8 cellular contexts compared by ENCODE assay signal in the genomic region with DNA sequence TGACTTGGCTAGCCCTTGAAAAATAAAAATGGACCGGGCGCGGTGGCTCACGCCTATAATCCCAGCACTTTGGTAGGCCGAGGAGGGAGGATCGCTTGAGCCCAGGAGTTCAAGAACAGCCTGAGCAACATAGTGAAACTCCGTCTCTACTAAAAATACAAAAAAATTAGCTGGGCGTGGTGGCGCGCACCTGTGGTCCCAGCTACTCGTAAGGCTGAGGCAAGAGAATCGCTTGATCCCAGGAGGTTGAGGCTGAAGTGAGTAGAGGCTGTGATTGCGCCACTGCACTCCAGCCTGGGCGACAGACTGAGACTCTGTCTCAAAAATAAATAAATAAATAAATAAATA. TPM values are rescaled to one million over a fixed set of nuclear protein-coding genes. Genes with fewer than 3 reads are reported as not detected.
DNase-seq lines count a peak whose midpoint lies in the region; ATAC-seq and TF ChIP-seq lines count a peak whose summit lies in the region.
"Not testable (repeated sequence)": the region's sequence is repeated elsewhere in the genome, so short reads cannot be mapped to it uniquely, and the experiment has no call there.

No MANE protein-coding gene starts in this region.

- H3K4me1 Mint-ChIP-seq in CD4-positive, alpha-beta T cell (ENCODE audit: low read depth), result peaks cover 30% of the 10 kb centered on the region
- H3K4me1 Mint-ChIP-seq in activated CD4-positive, alpha-beta T cell treated with anti-CD3 and anti-CD28 coated beads for 36 hours, result peaks cover 26% of the 10 kb centered on the region
- peaks cover 23% of the 10 kb centered on the region for H3K4me1 Mint-ChIP-seq in dendritic cell treated with granulocyte-macrophage colony-stimulating factor and Interleukin-4, amounts not matched to agents 40 ng/mL and 50 ng/mL, for 4 days (ENCODE audit: low read depth)
- H3K4me1 Mint-ChIP-seq in osteocyte (ENCODE audit: unreplicated experiment), result peaks cover 24% of the 10 kb centered on the region

- POLR2A ChIA-PET in CD4-positive, alpha-beta T cell (lab: Charles Lee), result interaction anchor here (0.9 to 2.3 kb wide), 5 partner anchors 13 to 410 kb away, joined by 4 to 17 read pairs (median 9); a partner anchor contains a TSS
- POLR2A ChIA-PET in activated CD4-positive, alpha-beta T cell treated with anti-CD3 and anti-CD28 coated beads for 36 hours (lab: Charles Lee), result not testable (repeated sequence)

- H3K36me3 Mint-ChIP-seq in CD4-positive, alpha-beta T cell (ENCODE audit: low read depth), result peaks cover 37% of the 10 kb centered on the region
- H3K36me3 Mint-ChIP-seq in activated CD4-positive, alpha-beta T cell treated with anti-CD3 and anti-CD28 coated beads for 36 hours (ENCODE audit: low read depth), result peaks cover 20% of the 10 kb centered on the region
- H3K36me3 Mint-ChIP-seq in dendritic cell treated with granulocyte-macrophage colony-stimulating factor and Interleukin-4, amounts not matched to agents 40 ng/mL and 50 ng/mL, for 4 days (ENCODE audit: low read depth), result peaks cover 40% of the 10 kb centered on the region
- H3K36me3 Mint-ChIP-seq in osteocyte (ENCODE audit: unreplicated experiment), result peaks cover 11% of the 10 kb centered on the region

- not testable (repeated sequence) for ATAC-seq in CD4-positive, alpha-beta T cell (ENCODE audit: poor library complexity); activated CD4-positive, alpha-beta T cell treated with anti-CD3 and anti-CD28 coated beads for 36 hours; left lobe of liver
- ATAC-seq in GM21529 (IDR thresholded peaks at IDR 0.05; ENCODE audit: unreplicated experiment), result peak; percentile 8

- not testable (repeated sequence) for H3K9me3 Mint-ChIP-seq in CD4-positive, alpha-beta T cell; activated CD4-positive, alpha-beta T cell treated with anti-CD3 and anti-CD28 coated beads for 36 hours (ENCODE audit: low read depth); dendritic cell treated with granulocyte-macrophage colony-stimulating factor and Interleukin-4, amounts not matched to agents 40 ng/mL and 50 ng/mL, for 4 days; osteocyte (ENCODE audit: unreplicated experiment)

- not testable (repeated sequence) for H3K27me3 ChIP-seq in CD4-positive, alpha-beta T cell (ENCODE audit: control insufficient read depth, insufficient read depth, low read length); HUES64 (ENCODE audit: insufficient read depth, low read length); testis

- H3K27me3 Mint-ChIP-seq in CD4-positive, alpha-beta T cell; activated CD4-positive, alpha-beta T cell treated with anti-CD3 and anti-CD28 coated beads for 36 hours; dendritic cell treated with granulocyte-macrophage colony-stimulating factor and Interleukin-4, amounts not matched to agents 40 ng/mL and 50 ng/mL, for 4 days; osteocyte (ENCODE audit: unreplicated experiment): not testable (repeated sequence)

- 96% methylated on average over 12 of the region's 14 CpGs for WGBS in HUES64
- 55 to 63% methylated on average over 14 of the region's 14 CpGs for WGBS in testis, 2 donors

- H3K4me3 Mint-ChIP-seq in CD4-positive, alpha-beta T cell; dendritic cell treated with granulocyte-macrophage colony-stimulating factor and Interleukin-4, amounts not matched to agents 40 ng/mL and 50 ng/mL, for 4 days: not testable (repeated sequence)
- H3K4me3 Mint-ChIP-seq in activated CD4-positive, alpha-beta T cell treated with anti-CD3 and anti-CD28 coated beads for 36 hours, result peak overlapping the region; percentile 92
- H3K4me3 Mint-ChIP-seq in osteocyte (ENCODE audit: unreplicated experiment), result peak overlapping the region; percentile 12

- not testable (repeated sequence) for TF ChIP-seq CTCF in CD4-positive, alpha-beta T cell (IDR thresholded peaks at IDR 0.05); osteocyte (IDR thresholded peaks at IDR 0.05); testis (IDR thresholded peaks at IDR 0.05)

- H3K27ac Mint-ChIP-seq in CD4-positive, alpha-beta T cell, result peak overlapping the region; percentile 92
- H3K27ac Mint-ChIP-seq in activated CD4-positive, alpha-beta T cell treated with anti-CD3 and anti-CD28 coated beads for 36 hours, result peak overlapping the region; percentile 42
- peak overlapping the region; percentile 97 for H3K27ac Mint-ChIP-seq in dendritic cell treated with granulocyte-macrophage colony-stimulating factor and Interleukin-4, amounts not matched to agents 40 ng/mL and 50 ng/mL, for 4 days
- H3K27ac Mint-ChIP-seq in osteocyte (ENCODE audit: unreplicated experiment), result peak overlapping the region; percentile 98

- not testable (repeated sequence) for H3K4me1 ChIP-seq in HUES64 (ENCODE audit: insufficient read depth, low read length)
- H3K4me1 ChIP-seq in testis, result peaks cover 16% of the 10 kb centered on the region

- H3K36me3 ChIP-seq in HUES64 (ENCODE audit: insufficient read depth, low read length), result peaks cover 33% of the 10 kb centered on the region
- not testable (repeated sequence) for H3K36me3 ChIP-seq in testis (ENCODE audit: low read depth, missing control alignments)

- not testable (repeated sequence) for H3K9me3 ChIP-seq in CD4-positive, alpha-beta T cell (ENCODE audit: control insufficient read depth, low read length); HUES64 (ENCODE audit: insufficient read depth, low read depth, low read length); testis

- CTCF ChIA-PET in CD4-positive, alpha-beta T cell (lab: Charles Lee), result interaction anchor here (0.9 to 4.2 kb wide), 5 partner anchors 13 to 430 kb away, joined by 4 to 29 read pairs (median 5); a partner anchor contains a TSS
- CTCF ChIA-PET in activated CD4-positive, alpha-beta T cell treated with anti-CD3 and anti-CD28 coated beads for 36 hours (lab: Charles Lee), result interaction anchor here (0.9 to 2.0 kb wide), 3 partner anchors 12 to 493 kb away, joined by 6 to 20 read pairs (median 6); no protein-coding TSS in a partner anchor

- H3K27ac ChIP-seq in CD4-positive, alpha-beta T cell (ENCODE audit: low read depth, low read length); HUES64 (ENCODE audit: low read depth, low read length): not testable (repeated sequence)
- H3K27ac ChIP-seq in testis, result peak overlapping the region in 1 of 2 donors; percentile 82

- TF ChIP-seq POLR2A in testis (IDR thresholded peaks at IDR 0.05), result not testable (repeated sequence)

- peak overlapping the region; percentile 93; the same call in 1 of the 2 replicates for H3K4me3 ChIP-seq in HUES64 (ENCODE audit: low read length)
- peak overlapping the region; percentile 69 to 87 for H3K4me3 ChIP-seq in testis

- not testable (repeated sequence) for H3K9ac ChIP-seq in HUES64 (ENCODE audit: low read depth, low read length)

- not testable (repeated sequence) for DNase-seq in CD4-positive, alpha-beta T cell; activated CD4-positive, alpha-beta T cell treated with anti-CD3 and anti-CD28 coated beads for 36 hours; testis
- DNase-seq in left lobe of liver (ENCODE audit: low spot score) (peak; percentile 47), osteocyte (ENCODE audit: extremely low spot score, unreplicated experiment) (peak; percentile 44)

- intact Hi-C loops in CD4-positive, alpha-beta T cell (cut with DNase I, micrococcal nuclease), result loop anchor here (2.0 to 5.0 kb wide), 4 partner anchors 109 to 800 kb away; a partner anchor contains a TSS
- intact Hi-C loops in activated CD4-positive, alpha-beta T cell treated with anti-CD3 and anti-CD28 coated beads for 36 hours (cut with DNase I, micrococcal nuclease), result loop anchor here (2.0 to 10.0 kb wide), 5 partner anchors 409 to 804 kb away; a partner anchor contains a TSS
- intact Hi-C loops in dendritic cell treated with granulocyte-macrophage colony-stimulating factor and Interleukin-4, amounts not matched to agents 40 ng/mL and 50 ng/mL, for 4 days (cut with micrococcal nuclease); testis (cut with DNase I; ENCODE audit: low total_unique reads): not testable (repeated sequence)

RNA-seq across cellular contexts. Expression of a gene that starts 0.4 kb away (rescaled TPM):
- total RNA-seq in CD4-positive, alpha-beta T cell, result 10 to 100 TPM; 15.9 to 16.3 TPM
- 65.2 TPM for polyA plus RNA-seq in HUES64 (2013, experiment 1 of 2)
- polyA plus RNA-seq in HUES64 (2013, experiment 2 of 2), result 66.1 TPM
- total RNA-seq in activated CD4-positive, alpha-beta T cell treated with anti-CD3 and anti-CD28 coated beads for 36 hours, result 10 to 100 TPM; 60.6 to 63.1 TPM
- total RNA-seq in left lobe of liver (18.2 TPM), osteocyte (49.4 and 49.9 TPM in 2 replicates), testis (10 to 100 TPM; 38.2 to 50.2 TPM)
- 50.3 TPM for polyA plus RNA-seq in testis (ENCODE audit: insufficient read depth, low read depth, low replicate concordance)

Comparison
In these comparisons a context has a peak if more than half of its experiments do, and no peak if none do; other contexts are left out.
1. H3K27ac Mint-ChIP-seq: peak in every context shown above with its lines; median percentile 98 in osteocyte; 97 in dendritic cell treated with granulocyte-macrophage colony-stimulating factor and Interleukin-4, amounts not matched to agents 40 ng/mL and 50 ng/mL, for 4 days; 92 in CD4-positive, alpha-beta T cell; 42 in activated CD4-positive, alpha-beta T cell treated with anti-CD3 and anti-CD28 coated beads for 36 hours.